ENCODE assay signal across 1 cellular context in the genomic region with DNA sequence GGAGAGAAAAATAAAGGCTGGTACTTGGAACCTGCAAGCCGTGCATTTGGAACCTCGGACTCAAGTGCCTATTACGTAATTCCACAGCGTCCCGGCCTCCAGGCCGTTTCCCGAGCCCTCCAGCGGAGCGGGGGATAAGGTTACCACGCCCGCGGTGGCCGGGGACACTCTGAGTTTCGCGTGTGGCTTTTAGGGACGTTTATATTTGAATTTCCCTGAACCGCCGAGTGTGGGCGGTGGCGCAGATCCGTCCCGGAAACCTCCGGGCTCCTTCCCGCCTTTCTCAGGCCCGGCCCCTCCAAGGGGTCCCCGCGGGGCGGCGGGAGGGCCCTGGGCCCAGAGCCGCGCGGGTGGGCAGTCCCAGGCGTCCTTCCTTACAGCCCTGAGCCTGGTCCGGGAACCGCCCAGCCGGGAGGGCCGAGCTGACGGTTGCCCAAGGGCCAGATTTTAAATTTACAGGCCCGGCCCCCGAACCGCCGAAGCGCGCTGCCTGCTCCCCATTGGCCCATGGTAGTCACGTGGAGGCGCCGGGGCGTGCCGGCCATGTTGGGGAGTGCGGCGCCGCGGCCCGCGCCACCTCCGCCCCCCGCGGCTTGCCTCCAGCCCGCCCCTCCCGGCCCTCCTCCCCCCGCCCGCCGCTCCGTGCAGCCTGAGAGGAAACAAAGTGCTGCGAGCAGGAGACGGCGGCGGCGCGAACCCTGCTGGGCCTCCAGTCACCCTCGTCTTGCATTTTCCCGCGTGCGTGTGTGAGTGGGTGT.
A peak's percentile ranks its signal among the peaks of the same experiment; 100 is the strongest.
TF ChIP-seq lines count a peak whose summit lies in the region.

A gene with protein sequence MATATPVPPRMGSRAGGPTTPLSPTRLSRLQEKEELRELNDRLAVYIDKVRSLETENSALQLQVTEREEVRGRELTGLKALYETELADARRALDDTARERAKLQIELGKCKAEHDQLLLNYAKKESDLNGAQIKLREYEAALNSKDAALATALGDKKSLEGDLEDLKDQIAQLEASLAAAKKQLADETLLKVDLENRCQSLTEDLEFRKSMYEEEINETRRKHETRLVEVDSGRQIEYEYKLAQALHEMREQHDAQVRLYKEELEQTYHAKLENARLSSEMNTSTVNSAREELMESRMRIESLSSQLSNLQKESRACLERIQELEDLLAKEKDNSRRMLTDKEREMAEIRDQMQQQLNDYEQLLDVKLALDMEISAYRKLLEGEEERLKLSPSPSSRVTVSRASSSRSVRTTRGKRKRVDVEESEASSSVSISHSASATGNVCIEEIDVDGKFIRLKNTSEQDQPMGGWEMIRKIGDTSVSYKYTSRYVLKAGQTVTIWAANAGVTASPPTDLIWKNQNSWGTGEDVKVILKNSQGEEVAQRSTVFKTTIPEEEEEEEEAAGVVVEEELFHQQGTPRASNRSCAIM (plus strand): TSS at position 638 of the 758 bp plus-strand sequence. CDS start 373 bp downstream, outside the sequence.

TF ChIP-seq in HepG2, 621 proteins besides CTCF, POLR2A, EP300 and RAD21 (continued from another document and continues in another):
- TF ChIP-seq, protein P1, sequence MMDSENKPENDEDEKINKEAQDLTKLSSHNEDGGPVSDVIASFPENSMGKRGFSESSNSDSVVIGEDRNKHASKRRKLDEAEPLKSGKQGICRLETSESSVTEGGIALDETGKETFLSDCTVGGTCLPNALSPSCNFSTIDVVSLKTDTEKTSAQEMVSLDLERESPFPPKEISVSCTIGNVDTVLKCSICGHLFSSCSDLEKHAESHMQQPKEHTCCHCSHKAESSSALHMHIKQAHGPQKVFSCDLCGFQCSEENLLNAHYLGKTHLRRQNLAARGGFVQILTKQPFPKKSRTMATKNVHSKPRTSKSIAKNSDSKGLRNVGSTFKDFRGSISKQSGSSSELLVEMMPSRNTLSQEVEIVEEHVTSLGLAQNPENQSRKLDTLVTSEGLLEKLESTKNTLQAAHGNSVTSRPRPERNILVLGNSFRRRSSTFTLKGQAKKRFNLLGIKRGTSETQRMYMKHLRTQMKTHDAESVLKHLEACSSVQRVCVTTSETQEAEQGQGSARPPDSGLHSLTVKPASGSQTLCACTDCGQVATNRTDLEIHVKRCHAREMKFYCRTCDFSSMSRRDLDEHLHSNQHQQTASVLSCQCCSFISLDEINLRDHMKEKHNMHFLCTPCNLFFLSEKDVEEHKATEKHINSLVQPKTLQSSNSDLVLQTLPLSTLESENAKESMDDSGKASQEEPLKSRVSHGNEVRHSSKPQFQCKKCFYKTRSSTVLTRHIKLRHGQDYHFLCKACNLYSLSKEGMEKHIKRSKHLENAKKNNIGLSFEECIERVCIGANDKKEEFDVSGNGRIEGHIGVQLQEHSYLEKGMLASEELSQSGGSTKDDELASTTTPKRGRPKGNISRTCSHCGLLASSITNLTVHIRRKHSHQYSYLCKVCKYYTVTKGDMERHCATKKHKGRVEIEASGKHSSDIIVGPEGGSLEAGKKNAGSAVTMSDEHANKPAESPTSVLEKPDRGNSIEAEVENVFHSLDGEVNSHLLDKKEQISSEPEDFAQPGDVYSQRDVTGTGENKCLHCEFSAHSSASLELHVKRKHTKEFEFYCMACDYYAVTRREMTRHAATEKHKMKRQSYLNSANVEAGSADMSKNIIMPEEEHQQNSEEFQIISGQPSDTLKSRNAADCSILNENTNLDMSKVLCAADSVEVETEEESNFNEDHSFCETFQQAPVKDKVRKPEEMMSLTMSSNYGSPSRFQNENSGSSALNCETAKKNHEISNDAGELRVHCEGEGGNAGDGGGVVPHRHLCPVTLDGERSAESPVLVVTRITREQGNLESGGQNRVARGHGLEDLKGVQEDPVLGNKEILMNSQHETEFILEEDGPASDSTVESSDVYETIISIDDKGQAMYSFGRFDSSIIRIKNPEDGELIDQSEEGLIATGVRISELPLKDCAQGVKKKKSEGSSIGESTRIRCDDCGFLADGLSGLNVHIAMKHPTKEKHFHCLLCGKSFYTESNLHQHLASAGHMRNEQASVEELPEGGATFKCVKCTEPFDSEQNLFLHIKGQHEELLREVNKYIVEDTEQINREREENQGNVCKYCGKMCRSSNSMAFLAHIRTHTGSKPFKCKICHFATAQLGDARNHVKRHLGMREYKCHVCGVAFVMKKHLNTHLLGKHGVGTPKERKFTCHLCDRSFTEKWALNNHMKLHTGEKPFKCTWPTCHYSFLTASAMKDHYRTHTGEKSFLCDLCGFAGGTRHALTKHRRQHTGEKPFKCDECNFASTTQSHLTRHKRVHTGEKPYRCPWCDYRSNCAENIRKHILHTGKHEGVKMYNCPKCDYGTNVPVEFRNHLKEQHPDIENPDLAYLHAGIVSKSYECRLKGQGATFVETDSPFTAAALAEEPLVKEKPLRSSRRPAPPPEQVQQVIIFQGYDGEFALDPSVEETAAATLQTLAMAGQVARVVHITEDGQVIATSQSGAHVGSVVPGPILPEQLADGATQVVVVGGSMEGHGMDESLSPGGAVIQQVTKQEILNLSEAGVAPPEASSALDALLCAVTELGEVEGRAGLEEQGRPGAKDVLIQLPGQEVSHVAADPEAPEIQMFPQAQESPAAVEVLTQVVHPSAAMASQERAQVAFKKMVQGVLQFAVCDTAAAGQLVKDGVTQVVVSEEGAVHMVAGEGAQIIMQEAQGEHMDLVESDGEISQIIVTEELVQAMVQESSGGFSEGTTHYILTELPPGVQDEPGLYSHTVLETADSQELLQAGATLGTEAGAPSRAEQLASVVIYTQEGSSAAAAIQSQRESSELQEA (CRISPR knock-in tag; IDR thresholded peaks at IDR 0.05; ENCODE audit: not compliant biosample characterization) = no peak
- TF ChIP-seq, protein P2, sequence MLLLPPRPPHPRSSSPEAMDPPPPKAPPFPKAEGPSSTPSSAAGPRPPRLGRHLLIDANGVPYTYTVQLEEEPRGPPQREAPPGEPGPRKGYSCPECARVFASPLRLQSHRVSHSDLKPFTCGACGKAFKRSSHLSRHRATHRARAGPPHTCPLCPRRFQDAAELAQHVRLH (CRISPR knock-in tag; IDR thresholded peaks at IDR 0.05; ENCODE audit: borderline replicate concordance, low read depth) = 0 out of 2 replicates have a peak, but pooled peaks have one; percentile 31
- TF ChIP-seq CENPT (CRISPR knock-in tag; IDR thresholded peaks at IDR 0.05; ENCODE audit: low read depth) (no peak), STAT5B (CRISPR knock-in tag; IDR thresholded peaks at IDR 0.05) (no peak), ZNF30 (CRISPR knock-in tag; IDR thresholded peaks at IDR 0.05) (no peak), HOXD1 (CRISPR knock-in tag; IDR thresholded peaks at IDR 0.05) (no peak), ZFX (CRISPR knock-in tag; IDR thresholded peaks at IDR 0.05; ENCODE audit: low read depth) (peak; percentile 58), CAMTA2 (CRISPR knock-in tag; IDR thresholded peaks at IDR 0.05; ENCODE audit: borderline replicate concordance) (peak; percentile 48; the same call in 1 of the 2 replicates), SIN3A (IDR thresholded peaks at IDR 0.05; ENCODE audit: borderline replicate concordance, low read depth, low read length) (peak; percentile 80), ZFP62 (CRISPR knock-in tag; IDR thresholded peaks at IDR 0.05) (no peak), ZNF816 (CRISPR knock-in tag; IDR thresholded peaks at IDR 0.05; ENCODE audit: borderline replicate concordance) (peak; percentile 68; the same call in 1 of the 2 replicates), ZNF674 (CRISPR knock-in tag; IDR thresholded peaks at IDR 0.05; ENCODE audit: low read depth) (no peak; the same call in 1 of the 2 replicates), ZMAT3 (CRISPR knock-in tag; conservative IDR thresholded peaks at IDR 0.05) (no peak; the same call in 1 of the 2 replicates), ZNF652 (CRISPR knock-in tag; IDR thresholded peaks at IDR 0.05; ENCODE audit: borderline replicate concordance, low read depth) (no peak)
- TF ChIP-seq, protein P3, sequence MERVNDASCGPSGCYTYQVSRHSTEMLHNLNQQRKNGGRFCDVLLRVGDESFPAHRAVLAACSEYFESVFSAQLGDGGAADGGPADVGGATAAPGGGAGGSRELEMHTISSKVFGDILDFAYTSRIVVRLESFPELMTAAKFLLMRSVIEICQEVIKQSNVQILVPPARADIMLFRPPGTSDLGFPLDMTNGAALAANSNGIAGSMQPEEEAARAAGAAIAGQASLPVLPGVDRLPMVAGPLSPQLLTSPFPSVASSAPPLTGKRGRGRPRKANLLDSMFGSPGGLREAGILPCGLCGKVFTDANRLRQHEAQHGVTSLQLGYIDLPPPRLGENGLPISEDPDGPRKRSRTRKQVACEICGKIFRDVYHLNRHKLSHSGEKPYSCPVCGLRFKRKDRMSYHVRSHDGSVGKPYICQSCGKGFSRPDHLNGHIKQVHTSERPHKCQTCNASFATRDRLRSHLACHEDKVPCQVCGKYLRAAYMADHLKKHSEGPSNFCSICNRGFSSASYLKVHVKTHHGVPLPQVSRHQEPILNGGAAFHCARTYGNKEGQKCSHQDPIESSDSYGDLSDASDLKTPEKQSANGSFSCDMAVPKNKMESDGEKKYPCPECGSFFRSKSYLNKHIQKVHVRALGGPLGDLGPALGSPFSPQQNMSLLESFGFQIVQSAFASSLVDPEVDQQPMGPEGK (CRISPR knock-in tag; IDR thresholded peaks at IDR 0.05) = peak; percentile 34
- TF ChIP-seq, protein P4, sequence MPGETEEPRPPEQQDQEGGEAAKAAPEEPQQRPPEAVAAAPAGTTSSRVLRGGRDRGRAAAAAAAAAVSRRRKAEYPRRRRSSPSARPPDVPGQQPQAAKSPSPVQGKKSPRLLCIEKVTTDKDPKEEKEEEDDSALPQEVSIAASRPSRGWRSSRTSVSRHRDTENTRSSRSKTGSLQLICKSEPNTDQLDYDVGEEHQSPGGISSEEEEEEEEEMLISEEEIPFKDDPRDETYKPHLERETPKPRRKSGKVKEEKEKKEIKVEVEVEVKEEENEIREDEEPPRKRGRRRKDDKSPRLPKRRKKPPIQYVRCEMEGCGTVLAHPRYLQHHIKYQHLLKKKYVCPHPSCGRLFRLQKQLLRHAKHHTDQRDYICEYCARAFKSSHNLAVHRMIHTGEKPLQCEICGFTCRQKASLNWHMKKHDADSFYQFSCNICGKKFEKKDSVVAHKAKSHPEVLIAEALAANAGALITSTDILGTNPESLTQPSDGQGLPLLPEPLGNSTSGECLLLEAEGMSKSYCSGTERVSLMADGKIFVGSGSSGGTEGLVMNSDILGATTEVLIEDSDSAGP (CRISPR knock-in tag; IDR thresholded peaks at IDR 0.05; ENCODE audit: borderline replicate concordance) = peak; percentile 42; the same call in 1 of the 2 replicates
- TF ChIP-seq, protein P5, sequence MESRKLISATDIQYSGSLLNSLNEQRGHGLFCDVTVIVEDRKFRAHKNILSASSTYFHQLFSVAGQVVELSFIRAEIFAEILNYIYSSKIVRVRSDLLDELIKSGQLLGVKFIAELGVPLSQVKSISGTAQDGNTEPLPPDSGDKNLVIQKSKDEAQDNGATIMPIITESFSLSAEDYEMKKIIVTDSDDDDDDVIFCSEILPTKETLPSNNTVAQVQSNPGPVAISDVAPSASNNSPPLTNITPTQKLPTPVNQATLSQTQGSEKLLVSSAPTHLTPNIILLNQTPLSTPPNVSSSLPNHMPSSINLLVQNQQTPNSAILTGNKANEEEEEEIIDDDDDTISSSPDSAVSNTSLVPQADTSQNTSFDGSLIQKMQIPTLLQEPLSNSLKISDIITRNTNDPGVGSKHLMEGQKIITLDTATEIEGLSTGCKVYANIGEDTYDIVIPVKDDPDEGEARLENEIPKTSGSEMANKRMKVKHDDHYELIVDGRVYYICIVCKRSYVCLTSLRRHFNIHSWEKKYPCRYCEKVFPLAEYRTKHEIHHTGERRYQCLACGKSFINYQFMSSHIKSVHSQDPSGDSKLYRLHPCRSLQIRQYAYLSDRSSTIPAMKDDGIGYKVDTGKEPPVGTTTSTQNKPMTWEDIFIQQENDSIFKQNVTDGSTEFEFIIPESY (CRISPR knock-in tag; IDR thresholded peaks at IDR 0.05) = no peak
- TF ChIP-seq, protein P6, sequence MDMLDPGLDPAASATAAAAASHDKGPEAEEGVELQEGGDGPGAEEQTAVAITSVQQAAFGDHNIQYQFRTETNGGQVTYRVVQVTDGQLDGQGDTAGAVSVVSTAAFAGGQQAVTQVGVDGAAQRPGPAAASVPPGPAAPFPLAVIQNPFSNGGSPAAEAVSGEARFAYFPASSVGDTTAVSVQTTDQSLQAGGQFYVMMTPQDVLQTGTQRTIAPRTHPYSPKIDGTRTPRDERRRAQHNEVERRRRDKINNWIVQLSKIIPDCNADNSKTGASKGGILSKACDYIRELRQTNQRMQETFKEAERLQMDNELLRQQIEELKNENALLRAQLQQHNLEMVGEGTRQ (IDR thresholded peaks at IDR 0.05; ENCODE audit: low read depth, low read length) = peak; percentile 91
- TF ChIP-seq, protein P6 (CRISPR knock-in tag; IDR thresholded peaks at IDR 0.05; ENCODE audit: borderline replicate concordance) = peak; percentile 93; the same call in 1 of the 2 replicates
- TF ChIP-seq, protein P7, sequence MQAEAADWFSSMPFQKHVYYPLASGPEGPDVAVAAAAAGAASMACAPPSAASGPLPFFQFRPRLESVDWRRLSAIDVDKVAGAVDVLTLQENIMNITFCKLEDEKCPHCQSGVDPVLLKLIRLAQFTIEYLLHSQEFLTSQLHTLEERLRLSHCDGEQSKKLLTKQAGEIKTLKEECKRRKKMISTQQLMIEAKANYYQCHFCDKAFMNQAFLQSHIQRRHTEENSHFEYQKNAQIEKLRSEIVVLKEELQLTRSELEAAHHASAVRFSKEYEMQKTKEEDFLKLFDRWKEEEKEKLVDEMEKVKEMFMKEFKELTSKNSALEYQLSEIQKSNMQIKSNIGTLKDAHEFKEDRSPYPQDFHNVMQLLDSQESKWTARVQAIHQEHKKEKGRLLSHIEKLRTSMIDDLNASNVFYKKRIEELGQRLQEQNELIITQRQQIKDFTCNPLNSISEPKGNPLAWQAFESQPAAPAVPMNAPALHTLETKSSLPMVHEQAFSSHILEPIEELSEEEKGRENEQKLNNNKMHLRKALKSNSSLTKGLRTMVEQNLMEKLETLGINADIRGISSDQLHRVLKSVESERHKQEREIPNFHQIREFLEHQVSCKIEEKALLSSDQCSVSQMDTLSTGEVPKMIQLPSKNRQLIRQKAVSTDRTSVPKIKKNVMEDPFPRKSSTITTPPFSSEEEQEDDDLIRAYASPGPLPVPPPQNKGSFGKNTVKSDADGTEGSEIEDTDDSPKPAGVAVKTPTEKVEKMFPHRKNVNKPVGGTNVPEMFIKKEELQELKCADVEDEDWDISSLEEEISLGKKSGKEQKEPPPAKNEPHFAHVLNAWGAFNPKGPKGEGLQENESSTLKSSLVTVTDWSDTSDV (CRISPR knock-in tag; IDR thresholded peaks at IDR 0.05) = no peak
- TF ChIP-seq, protein P8, sequence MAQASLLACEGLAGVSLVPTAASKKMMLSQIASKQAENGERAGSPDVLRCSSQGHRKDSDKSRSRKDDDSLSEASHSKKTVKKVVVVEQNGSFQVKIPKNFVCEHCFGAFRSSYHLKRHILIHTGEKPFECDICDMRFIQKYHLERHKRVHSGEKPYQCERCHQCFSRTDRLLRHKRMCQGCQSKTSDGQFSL (CRISPR knock-in tag; IDR thresholded peaks at IDR 0.05) = no peak
- TF ChIP-seq, protein P9, sequence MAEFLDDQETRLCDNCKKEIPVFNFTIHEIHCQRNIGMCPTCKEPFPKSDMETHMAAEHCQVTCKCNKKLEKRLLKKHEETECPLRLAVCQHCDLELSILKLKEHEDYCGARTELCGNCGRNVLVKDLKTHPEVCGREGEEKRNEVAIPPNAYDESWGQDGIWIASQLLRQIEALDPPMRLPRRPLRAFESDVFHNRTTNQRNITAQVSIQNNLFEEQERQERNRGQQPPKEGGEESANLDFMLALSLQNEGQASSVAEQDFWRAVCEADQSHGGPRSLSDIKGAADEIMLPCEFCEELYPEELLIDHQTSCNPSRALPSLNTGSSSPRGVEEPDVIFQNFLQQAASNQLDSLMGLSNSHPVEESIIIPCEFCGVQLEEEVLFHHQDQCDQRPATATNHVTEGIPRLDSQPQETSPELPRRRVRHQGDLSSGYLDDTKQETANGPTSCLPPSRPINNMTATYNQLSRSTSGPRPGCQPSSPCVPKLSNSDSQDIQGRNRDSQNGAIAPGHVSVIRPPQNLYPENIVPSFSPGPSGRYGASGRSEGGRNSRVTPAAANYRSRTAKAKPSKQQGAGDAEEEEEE (CRISPR knock-in tag; IDR thresholded peaks at IDR 0.05; ENCODE audit: borderline replicate concordance) = no peak
